In the genomic region with DNA sequence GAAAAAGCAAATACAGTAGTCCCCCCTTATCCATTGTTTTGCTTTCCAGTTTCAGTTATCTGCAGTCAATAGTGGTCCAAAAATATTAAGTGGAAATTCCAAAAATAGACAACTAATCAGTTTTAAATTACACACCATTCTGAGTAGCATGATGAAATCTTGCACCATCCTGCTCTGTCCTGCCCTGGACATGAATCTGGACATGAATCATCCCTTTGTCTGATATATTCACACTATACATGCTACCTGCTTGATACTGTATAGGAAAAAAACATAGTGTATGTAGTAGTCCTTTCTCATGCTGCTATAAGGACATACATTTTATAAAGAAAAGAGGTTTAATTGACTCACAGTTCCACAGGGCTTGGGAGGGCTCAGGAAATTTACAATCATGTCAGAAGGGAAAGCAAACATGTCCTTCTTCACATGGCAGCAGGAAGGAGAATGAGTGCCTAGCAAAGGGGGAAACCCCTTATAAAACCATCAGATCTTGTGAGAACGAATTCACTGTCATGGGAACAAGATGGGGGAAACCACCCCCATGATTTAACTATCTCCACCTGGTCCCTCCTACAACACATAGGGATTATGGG, we compare ENCODE assay signal across 19 cellular contexts.
DNase-seq lines count a peak whose midpoint lies in the region; ATAC-seq, FAIRE-seq and TF ChIP-seq lines count a peak whose summit lies in the region.
"Had no signal": no experiment of that assay in that cellular context is flagged by ENCODE, and none has a peak within 500 bp of the region (broad histone marks: within the 10 kb centered on the region; RNA-seq: fewer than 3 reads in every experiment).

No MANE protein-coding gene starts in this region.

- RAD21 ChIA-PET in GM12878 (lab: Charles Lee; ENCODE audit: unreplicated experiment), result no interaction called here

- H3K4me2 ChIP-seq in GM12878 (ENCODE audit: control insufficient read depth, insufficient read depth) (no peak overlapping the region), GM23338 (no peak overlapping the region)

- no peaks in the 10 kb centered on the region for H3K27me3 Mint-ChIP-seq in GM23338 (ENCODE audit: insufficient read depth, low read depth, poor library complexity)

- H3F3A ChIP-seq in GM23338 (replicated peaks; ENCODE audit: low read depth), result no peaks in the 10 kb centered on the region

- H3K9me3 Mint-ChIP-seq in GM23338, result peaks cover 13% of the 10 kb centered on the region; the same call in 2 of the 3 replicates

- CTCF ChIA-PET in HEK293 (lab: Yijun Ruan, JAX) (no interaction called here), GM12878 (lab: Yijun Ruan, JAX) (interaction anchor here (3.8 kb wide), 1 partner anchor 156 kb away, joined by 140 read pairs; the partner anchor contains the start of gene ARRDC3)

- ATAC-seq in GM12878 (no peak), GM23338 (no peak), GM19463 (IDR thresholded peaks at IDR 0.05; ENCODE audit: unreplicated experiment) (no peak)
- ATAC-seq: SK-N-SH treated with all-trans-retinoic acid at 6 μM for 48 hours had no signal

- no peaks in the 10 kb centered on the region for H3K79me2 ChIP-seq in GM12878 (ENCODE audit: control insufficient read depth, insufficient read depth, low read length)
- H3K79me2 ChIP-seq in GM23338 (replicated peaks; ENCODE audit: insufficient read depth), result no peaks in the 10 kb centered on the region

- no peak overlapping the region for H3K9ac ChIP-seq in GM12878 (ENCODE audit: control insufficient read depth, insufficient read depth, low read length)

- H2AFZ ChIP-seq in GM12878 (ENCODE audit: control insufficient read depth, low read depth, low read length), result no peak overlapping the region
- H2AFZ ChIP-seq in GM23338, result no peak overlapping the region

- no peaks in the 10 kb centered on the region for H3K36me3 ChIP-seq in HEK293 (ENCODE audit: control insufficient read depth in 2 of 2, insufficient read depth in 1 of 2, low read length in 2 of 2)
- no peaks in the 10 kb centered on the region for H3K36me3 ChIP-seq in GM12878 (ENCODE audit: control insufficient read depth in 2 of 2, insufficient read depth in 2 of 2, low read length in 1 of 2)
- no peaks in the 10 kb centered on the region for H3K36me3 ChIP-seq in GM23338 (ENCODE audit: insufficient read depth)
- H3K36me3 ChIP-seq in prostate gland, result no peaks in the 10 kb centered on the region
- no peaks in the 10 kb centered on the region for H3K36me3 ChIP-seq in transverse colon

- no peak for TF ChIP-seq CTCF in AG10803 (conservative IDR thresholded peaks at IDR 0.05; ENCODE audit: low read length)
- no peak for TF ChIP-seq CTCF in HEK293 (tag by site-specific recombination; IDR thresholded peaks at IDR 0.05)
- no peak for TF ChIP-seq CTCF in GM12878 (IDR thresholded peaks at IDR 0.05 in 2 of 3, conservative IDR thresholded peaks at IDR 0.05 in 1 of 3; ENCODE audit: control insufficient read depth in 2 of 3, extremely low read depth in 1 of 3, insufficient read depth in 1 of 3, low read depth in 3 of 3, low read length in 3 of 3)
- TF ChIP-seq CTCF in GM23338 (conservative IDR thresholded peaks at IDR 0.05; ENCODE audit: low read depth in 2 of 2), result no peak
- TF ChIP-seq CTCF in prostate gland (IDR thresholded peaks at IDR 0.05), result no peak
- TF ChIP-seq CTCF in transverse colon (IDR thresholded peaks at IDR 0.05), result no peak

- TF ChIP-seq POLR2A in GM12878 (IDR thresholded peaks at IDR 0.05; ENCODE audit: low read depth, low read length) (no peak), prostate gland (IDR thresholded peaks at IDR 0.05) (no peak), transverse colon (IDR thresholded peaks at IDR 0.05) (no peak)

- H3K36me3 Mint-ChIP-seq in GM23338 (ENCODE audit: low read depth), result peaks cover 5% of the 10 kb centered on the region; the same call in 2 of the 3 replicates

- TF ChIP-seq EP300 in GM12878 (IDR thresholded peaks at IDR 0.05; ENCODE audit: borderline replicate concordance in 1 of 2, control insufficient read depth in 1 of 2, low read depth in 2 of 2, low read length in 2 of 2) (no peak), transverse colon (IDR thresholded peaks at IDR 0.05; ENCODE audit: low read depth) (no peak)

- no TSS peak for BruUV-seq in GM12878 (replicated peaks; lab: Mats Ljungman, UMichigan)

- WGBS in GM12878 (ENCODE audit: insufficient coverage, insufficient replicate concordance, low lambda C conversion rate, missing lambda C conversion rate), result 0% methylated on average over 1 of the region's 1 CpG
- WGBS in prostate gland, result 81% methylated on average over 1 of the region's 1 CpG
- 57 to 69% methylated on average over 1 of the region's 1 CpG for WGBS in transverse colon (ENCODE audit: low coverage in 1 of 2), 2 donors

- H3K27ac ChIP-seq in HEK293 (ENCODE audit: extremely low read depth, low read depth, low read length) (no peak overlapping the region), GM12878 (ENCODE audit: control insufficient read depth, insufficient read depth) (no peak overlapping the region), GM23338 (ENCODE audit: low read depth) (no peak overlapping the region), prostate gland (no peak overlapping the region), transverse colon (no peak overlapping the region)
- H3K27ac ChIP-seq: C4-2B had no signal

- no peak for TF ChIP-seq RAD21 in GM12878 (IDR thresholded peaks at IDR 0.05; ENCODE audit: insufficient read depth, low read depth, low read length)

- intact Hi-C loops in GM12878 (cut with micrococcal nuclease; ENCODE audit: unreplicated experiment) (loop anchor here (5.0 kb wide), 1 partner anchor 367 kb away; no protein-coding TSS in a partner anchor), prostate gland (cut with DNase I) (no loop called here), transverse colon (cut with DNase I; ENCODE audit: low total_unique reads) (no loop called here)

- H3K4me1 Mint-ChIP-seq in GM23338, result peaks cover 6% of the 10 kb centered on the region

- H3K4me1 ChIP-seq in HEK293 (ENCODE audit: control insufficient read depth, insufficient read depth, low read length) (no peaks in the 10 kb centered on the region), GM12878 (ENCODE audit: control insufficient read depth, insufficient read depth, low read length) (no peaks in the 10 kb centered on the region), GM23338 (ENCODE audit: insufficient read depth) (no peaks in the 10 kb centered on the region), prostate gland (replicated peaks) (no peaks in the 10 kb centered on the region), transverse colon (peaks cover 0 to 4% (median 0%) of the 10 kb centered on the region in 4 donors)

- no peak overlapping the region for H3K27ac Mint-ChIP-seq in GM23338

- POLR2A ChIA-PET in HEK293 (lab: Yijun Ruan, JAX), result no interaction called here
- POLR2A ChIA-PET in GM12878 (lab: Charles Lee), result no interaction called here

- no peak overlapping the region for H3K4me3 Mint-ChIP-seq in GM23338

- DNase-seq in AG10803 (ENCODE audit: low read depth) (peak; percentile 40), GM12878 (ENCODE audit: low read depth, low spot score) (no peak), fibroblast of gingiva (ENCODE audit: low read depth) (peak; percentile 17), GM23338 (ENCODE audit: low spot score) (no peak), prostate gland (ENCODE audit: low spot score) (no peak), transverse colon (no peak)
- DNase-seq: HCEC 1CT, NCI-H1105 treated with DMSO at 0.1 percent for 48 hours, NCI-H187, NCI-H2107, NCI-H510A, NCI-H748 treated with DMSO at 0.1 percent for 48 hours, SHP77 treated with DMSO at 0.1 percent for 48 hours had no signal

- FAIRE-seq in GM12878 (lab: Jason Lieb, UNC), result no peak
- FAIRE-seq: D721Med, RCC 7860 had no signal

- no peaks in the 10 kb centered on the region; a peak in 1 of 4 replicates for H3K27me3 ChIP-seq in GM12878 (replicated peaks in 1 of 2; ENCODE audit: control insufficient read depth in 2 of 2, insufficient read depth in 2 of 2, low read length in 1 of 2)
- no peaks in the 10 kb centered on the region for H3K27me3 ChIP-seq in GM23338 (ENCODE audit: insufficient read depth)
- H3K27me3 ChIP-seq in prostate gland (replicated peaks; ENCODE audit: insufficient read depth), result no peaks in the 10 kb centered on the region
- no peaks in the 10 kb centered on the region for H3K27me3 ChIP-seq in transverse colon

- no peaks in the 10 kb centered on the region for H3K9me2 ChIP-seq in GM23338 (ENCODE audit: insufficient read depth)

- in situ Hi-C loops in GM12878 (cut with MboI) (no loop called here), transverse colon (cut with MboI; ENCODE audit: low pct_ligation_motif_present in 1 of 4, low pct_unique_long_range_greater_than_20kb in 1 of 4, low sequenced_read_pairs in 3 of 4) (loop anchor here in 2 of 4 donors (10.0 kb wide), 1 partner anchor 156 kb away; the partner anchor contains the start of gene ARRDC3 (in 2 of the 2))

- SMC1A ChIA-PET in GM12878 (lab: Charles Lee; ENCODE audit: uncharacterized antibody, unreplicated experiment), result interaction anchor here (0.8 to 3.8 kb wide), 3 partner anchors 126 to 190 kb away, joined by 3 to 106 read pairs (median 4); partner anchors contain the start of gene ARRDC3

- H3K9me3 ChIP-seq in HEK293 (ENCODE audit: control insufficient read depth, insufficient read depth, low read depth, low read length), result no peaks in the 10 kb centered on the region
- H3K9me3 ChIP-seq in GM12878 (replicated peaks; ENCODE audit: control insufficient read depth, insufficient read depth, low read length), result peaks cover 8% of the 10 kb centered on the region; the same call in 2 of the 3 replicates
- no peaks in the 10 kb centered on the region for H3K9me3 ChIP-seq in prostate gland
- H3K9me3 ChIP-seq in transverse colon, result no peaks in the 10 kb centered on the region

- H4K20me1 ChIP-seq in GM12878 (ENCODE audit: control insufficient read depth, insufficient read depth), result no peaks in the 10 kb centered on the region
- H4K20me1 ChIP-seq in GM23338 (replicated peaks; ENCODE audit: insufficient read depth), result no peaks in the 10 kb centered on the region

- H3K4me3 ChIP-seq in AG10803 (ENCODE audit: low read length) (no peak overlapping the region), HEK293 (ENCODE audit: low read depth, low read length) (no peak overlapping the region), GM12878 (no peak overlapping the region), GM23338 (no peak overlapping the region), prostate gland (no peak overlapping the region), transverse colon (no peak overlapping the region)

TF ChIP-seq in HEK293, 187 proteins besides CTCF, POLR2A, EP300 and RAD21:
- TF ChIP-seq SETDB1 (IDR thresholded peaks at IDR 0.05; ENCODE audit: insufficient read length, low read length), result peak; percentile 63
- TF ChIP-seq ZBTB8A (tag by site-specific recombination; IDR thresholded peaks at IDR 0.05), result no peak

TF ChIP-seq in GM12878, 131 proteins besides CTCF, POLR2A, EP300 and RAD21:
- TF ChIP-seq CBX5 (IDR thresholded peaks at IDR 0.05; ENCODE audit: low read depth) (peak; percentile 32; the same call in 1 of the 2 replicates), SP1 (IDR thresholded peaks at IDR 0.05; ENCODE audit: low read depth, low read length) (no peak)

TF ChIP-seq in GM23338, 12 proteins besides CTCF, POLR2A, EP300 and RAD21 (continues in another document):
- TF ChIP-seq NANOG (IDR thresholded peaks at IDR 0.05; ENCODE audit: borderline replicate concordance), result no peak
- TF ChIP-seq STAT1 (IDR thresholded peaks at IDR 0.05; ENCODE audit: unreplicated experiment), result no peak
- TF ChIP-seq ZNF331 (CRISPR knock-in tag; IDR thresholded peaks at IDR 0.05; ENCODE audit: low read depth), result no peak
- no peak for TF ChIP-seq CREB1 (CRISPR knock-in tag; IDR thresholded peaks at IDR 0.05; ENCODE audit: low read depth)

Comparison
In these comparisons a context has a peak if more than half of its experiments do, and no peak if none do; other contexts are left out.
1. DNase-seq: peak in AG10803 (single experiment) and fibroblast of gingiva (single experiment); none in GM12878 (single experiment), GM23338 (single experiment), prostate gland (single experiment) and transverse colon (single experiment).